In the genomic region with DNA sequence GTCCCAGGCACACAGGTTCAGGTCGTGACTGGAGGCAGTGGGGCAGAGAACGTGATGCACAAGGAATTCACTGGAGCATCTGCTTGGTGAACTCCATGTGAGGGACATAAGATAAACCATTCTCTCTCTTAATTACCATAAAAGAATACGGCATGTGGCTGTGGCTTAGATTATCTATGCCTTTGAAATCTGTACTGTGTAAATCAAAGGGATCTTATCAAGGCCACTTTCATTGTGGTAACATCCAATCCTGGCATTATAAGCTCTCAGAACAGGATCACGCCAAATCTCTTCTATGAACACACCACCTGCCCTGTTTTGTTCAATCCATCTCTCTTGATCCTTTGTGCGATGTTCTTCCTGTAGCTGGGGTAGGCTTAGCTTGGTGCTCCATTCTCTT, we compare ENCODE assay signal across 32 cellular contexts.
"Had no signal": no experiment of that assay in that cellular context is flagged by ENCODE, and none has a peak within 500 bp of the region (broad histone marks: within the 10 kb centered on the region; RNA-seq: fewer than 3 reads in every experiment).

No MANE protein-coding gene starts in this region.

- H3K9me3 ChIP-seq: Peyer's patch, SJSA1 had no signal

- H3K27ac ChIP-seq: brain microvascular endothelial cell, Peyer's patch, SJSA1, VCaP had no signal

- H3K27me3 ChIP-seq: brain microvascular endothelial cell, Peyer's patch, SJSA1 had no signal

- ATAC-seq: activated naive CD4-positive, alpha-beta T cell treated with anti-CD3 and anti-CD28 coated beads, Interleukin-2, amount 50 U/mL, for 72 hours; activated T-cell treated with anti-CD3 and anti-CD28 coated beads, Interleukin-2, amount 50 U/mL, for 4 hours; PC-3 had no signal

- DNase-seq: activated B cell treated with CpG ODN at 0.5 μM for 24 hours; activated CD4-positive, alpha-beta memory T cell treated with anti-CD3 and anti-CD28 coated beads for 36 hours; activated CD4-positive, alpha-beta T cell treated with anti-CD3 and anti-CD28 coated beads for 4 hours; activated CD4-positive, alpha-beta T cell treated with anti-CD3 and anti-CD28 coated beads, Interleukin-2, amount 50 U/mL, for 1 hour; activated CD4-positive, CD25-positive, alpha-beta regulatory T cell treated with anti-CD3 and anti-CD28 coated beads, Interleukin-2, amount 50 U/mL, for 72 hours; activated CD8-positive, alpha-beta memory T cell treated with anti-CD3 and anti-CD28 coated beads, Interleukin-2, amount 50 U/mL, for 4 hours; activated gamma-delta T cell treated with Interleukin-2 at 50 U/mL for 16 hours; activated naive CD4-positive, alpha-beta T cell treated with anti-CD3 and anti-CD28 coated beads for 36 hours; activated T-cell treated with anti-CD3 and anti-CD28 coated beads for 4 hours; activated T-cell treated with anti-CD3 and anti-CD28 coated beads, Interleukin-2, amount 50 U/mL, for 4 hours; anterior cingulate cortex; brain microvascular endothelial cell; central memory CD4-positive, alpha-beta T cell; KG1; NCI-H146; NCI-H2029 treated with DMSO at 0.1 percent for 48 hours; NCI-H2171 treated with DMSO at 0.1 percent for 48 hours; NCI-H2227 treated with DMSO at 0.1 percent for 48 hours; NCI-H524 treated with DMSO at 0.1 percent for 48 hours; NCI-H748 treated with DMSO at 0.1 percent for 48 hours; NK-92 treated with Interleukin-12 subunit alpha and Interleukin-12 subunit beta, amount 100 ng/mL, for 24 hours; PC-3; Peyer's patch; RPMI8226; SHP77 treated with DMSO at 0.1 percent for 48 hours; SW 1271; T-helper 1 cell; T-helper 2 cell; T-helper 9 cell had no signal

- H3K36me3 ChIP-seq: brain microvascular endothelial cell, Peyer's patch, SJSA1 had no signal

- H3K4me1 ChIP-seq: Peyer's patch, SJSA1 had no signal

- H3K4me3 ChIP-seq: Peyer's patch, SJSA1 had no signal
